Comparison of ENCODE assay signal across 8 cellular contexts in the genomic region with DNA sequence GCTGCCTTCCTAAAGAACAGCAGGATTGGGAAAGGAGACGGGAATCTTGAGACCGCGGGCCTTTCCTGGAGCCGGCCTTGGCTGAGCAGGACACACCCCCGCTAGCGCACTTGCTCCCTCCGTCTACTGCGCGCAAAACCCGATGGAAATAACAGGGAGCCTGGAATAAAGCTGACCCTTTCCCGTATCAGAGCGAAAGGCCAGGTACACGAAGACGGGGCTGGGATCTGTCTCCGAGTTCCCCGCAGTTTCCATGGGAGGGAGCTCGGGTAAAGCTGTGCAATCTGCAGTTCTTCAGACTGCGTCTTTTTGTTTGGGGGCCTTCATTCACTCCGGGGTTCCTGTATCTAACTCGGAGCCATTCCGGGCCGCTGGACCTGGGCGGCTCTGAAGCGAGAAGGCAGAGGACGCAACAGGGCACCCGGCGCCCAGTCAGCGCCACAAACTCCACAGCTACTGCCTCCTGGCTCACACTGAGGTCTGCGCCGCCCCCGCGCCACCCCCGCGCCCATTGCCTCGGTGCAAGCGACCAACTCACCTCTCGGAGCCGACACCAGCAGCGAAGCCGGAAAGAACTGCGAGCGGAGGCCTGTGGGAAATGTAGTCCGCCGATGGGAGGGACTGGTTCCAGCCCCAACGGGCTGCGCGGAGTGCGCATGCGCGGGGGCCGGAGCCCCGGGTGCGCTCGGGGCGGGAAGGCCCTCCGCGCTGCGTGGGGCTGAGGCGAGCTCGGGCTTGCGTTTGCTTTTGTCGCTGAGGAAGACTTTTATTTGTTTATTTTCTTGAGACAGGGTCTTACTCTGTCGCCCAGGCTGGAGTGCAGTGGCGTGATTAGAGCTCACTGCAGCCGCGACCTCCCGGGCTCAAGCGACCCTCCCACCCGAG. TPM values are rescaled to one million over a fixed set of nuclear protein-coding genes. Genes with fewer than 3 reads are reported as not detected.
DNase-seq lines count a peak whose midpoint lies in the region; ATAC-seq lines count a peak whose summit lies in the region.

A gene (minus strand): TSS at position 577 of the 885 bp plus-strand sequence. CDS start 11,309 bp downstream, outside the sequence.

- ATAC-seq in GM18498 (IDR thresholded peaks at IDR 0.05; ENCODE audit: unreplicated experiment) (peak; percentile 98), HG02885 (IDR thresholded peaks at IDR 0.05; ENCODE audit: poor library complexity, unreplicated experiment) (peak; percentile 98)

- DNase-seq in NCI-H187 (lab: John Stamatoyannopoulos, UW), result peak; percentile 92 to 96
- DNase-seq in T-helper 22 cell (ENCODE audit: low read depth), result peak; percentile 90
- DNase-seq in astrocyte of the hippocampus (ENCODE audit: low read depth, low spot score), result peak; percentile 97
- peak; percentile 89 to 91 for DNase-seq in hippocampal formation (lab: John Stamatoyannopoulos, UW)
- DNase-seq in renal cortical epithelial cell (ENCODE audit: low read depth), result peak; percentile 86
- DNase-seq in LoVo (ENCODE audit: low spot score), result no peak

RNA-seq across cellular contexts. Expression of the gene that starts here (rescaled TPM):
- 2.1 and 5.5 TPM in 2 replicates for total RNA-seq in renal cortical epithelial cell
